12 cellular contexts compared by ENCODE assay signal in the genomic region with DNA sequence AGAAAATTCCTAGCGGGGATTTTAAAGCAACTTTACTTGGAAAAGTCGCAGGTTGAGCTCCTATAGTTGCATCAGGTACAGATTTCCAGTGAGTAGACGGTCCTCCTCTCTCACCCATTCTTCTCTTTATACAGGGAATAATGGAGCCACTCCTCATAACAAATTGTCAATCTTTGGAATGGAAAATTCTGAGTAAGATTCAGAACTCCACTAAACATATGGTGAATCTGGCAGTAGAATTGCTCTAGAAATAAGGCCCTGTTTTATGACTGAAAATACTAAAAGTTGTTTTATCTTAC. TPM values are rescaled to one million over a fixed set of nuclear protein-coding genes. Genes with fewer than 3 reads are reported as not detected.
DNase-seq lines count a peak whose midpoint lies in the region; ATAC-seq, FAIRE-seq and TF ChIP-seq lines count a peak whose summit lies in the region.
"Had no signal": no experiment of that assay in that cellular context is flagged by ENCODE, and none has a peak within 500 bp of the region (broad histone marks: within the 10 kb centered on the region; RNA-seq: fewer than 3 reads in every experiment).

No MANE protein-coding gene starts in this region.

- H2AFZ ChIP-seq in astrocyte (ENCODE audit: low read depth, low read length), result no peak overlapping the region

- H3K9me3 Mint-ChIP-seq in astrocyte (ENCODE audit: unreplicated experiment) (no peaks in the 10 kb centered on the region), naive B cell (no peaks in the 10 kb centered on the region)

- no peak for ATAC-seq in naive B cell (ENCODE audit: low read depth in 2 of 2)
- ATAC-seq: esophagus mucosa had no signal

- H3K36me3 ChIP-seq in BLaER1 (no peaks in the 10 kb centered on the region), HUES6 (ENCODE audit: control insufficient read depth, insufficient read depth, low read length) (no peaks in the 10 kb centered on the region), astrocyte (ENCODE audit: insufficient read depth, low read length) (no peaks in the 10 kb centered on the region), uterus (no peaks in the 10 kb centered on the region)
- H3K36me3 ChIP-seq: thoracic aorta had no signal

- FAIRE-seq in astrocyte (lab: Jason Lieb, UNC), result no peak

- H3K4me1 ChIP-seq in BLaER1, result peaks cover 18% of the 10 kb centered on the region
- peaks cover 17% of the 10 kb centered on the region for H3K4me1 ChIP-seq in HUES6 (ENCODE audit: control insufficient read depth, insufficient read depth, low read length)
- H3K4me1 ChIP-seq in astrocyte (ENCODE audit: insufficient read depth, low read length), result peaks cover 17% of the 10 kb centered on the region
- no peaks in the 10 kb centered on the region for H3K4me1 ChIP-seq in uterus

- peaks cover 8% of the 10 kb centered on the region; the same call in 1 of the 2 replicates for H4K20me1 ChIP-seq in BLaER1
- no peaks in the 10 kb centered on the region for H4K20me1 ChIP-seq in astrocyte (ENCODE audit: insufficient read depth, low read length)

- no peaks in the 10 kb centered on the region for H3K36me3 Mint-ChIP-seq in astrocyte (ENCODE audit: low read depth, unreplicated experiment)
- H3K36me3 Mint-ChIP-seq in naive B cell, result no peaks in the 10 kb centered on the region

- TF ChIP-seq CTCF in astrocyte (IDR thresholded peaks at IDR 0.05; ENCODE audit: insufficient read depth, low read depth, low read length) (no peak), uterus (IDR thresholded peaks at IDR 0.05) (no peak)

- intact Hi-C loops in uterus (cut with DNase I; ENCODE audit: low total_unique reads), result no loop called here

- H3K9ac ChIP-seq in BLaER1 (no peak overlapping the region), HUES6 (ENCODE audit: low read length) (no peak overlapping the region), astrocyte (ENCODE audit: low read length) (peak overlapping the region; percentile 50)

- peak overlapping the region; percentile 86 for H3K4me3 Mint-ChIP-seq in astrocyte (ENCODE audit: unreplicated experiment)
- H3K4me3 Mint-ChIP-seq in naive B cell, result peak overlapping the region; percentile 66 to 95 (median 88)

- H3K9me3 ChIP-seq in BLaER1 (no peaks in the 10 kb centered on the region), HUES6 (ENCODE audit: control insufficient read depth, insufficient read depth, low read depth, low read length) (no peaks in the 10 kb centered on the region), astrocyte (ENCODE audit: insufficient read depth, low read depth, low read length) (no peaks in the 10 kb centered on the region), uterus (no peaks in the 10 kb centered on the region)
- H3K9me3 ChIP-seq: thoracic aorta had no signal

- H3K4me1 Mint-ChIP-seq in astrocyte (ENCODE audit: low read depth, unreplicated experiment), result peaks cover 17% of the 10 kb centered on the region
- peaks cover 16 to 21% (median 17%) of the 10 kb centered on the region in 3 donors for H3K4me1 Mint-ChIP-seq in naive B cell

- H3K4me3 ChIP-seq in BLaER1, result no peak overlapping the region
- peak overlapping the region; percentile 89; the same call in 1 of the 2 replicates for H3K4me3 ChIP-seq in HUES6 (ENCODE audit: low read depth, low read length)
- peak overlapping the region; percentile 78 for H3K4me3 ChIP-seq in astrocyte (ENCODE audit: insufficient read depth, low read depth, low read length)
- H3K4me3 ChIP-seq in uterus, result no peak overlapping the region

- no peaks in the 10 kb centered on the region for H3K27me3 Mint-ChIP-seq in astrocyte (ENCODE audit: low read depth, unreplicated experiment)
- H3K27me3 Mint-ChIP-seq in naive B cell, result peaks cover 34 to 49% (median 46%) of the 10 kb centered on the region in 3 donors

- no peak for TF ChIP-seq POLR2A in uterus (IDR thresholded peaks at IDR 0.05)

- peaks cover 43% of the 10 kb centered on the region for H3K27me3 ChIP-seq in BLaER1
- H3K27me3 ChIP-seq in HUES6 (ENCODE audit: control insufficient read depth, insufficient read depth, low read length), result peaks cover 28% of the 10 kb centered on the region
- no peaks in the 10 kb centered on the region for H3K27me3 ChIP-seq in astrocyte (ENCODE audit: insufficient read depth, low read length)
- peaks cover 0 to 5% of the 10 kb centered on the region in 2 donors for H3K27me3 ChIP-seq in uterus

- peaks cover 24% of the 10 kb centered on the region for H3K79me2 ChIP-seq in astrocyte (ENCODE audit: insufficient read depth, low read length)

- H3K27ac Mint-ChIP-seq in astrocyte (ENCODE audit: unreplicated experiment) (no peak overlapping the region), naive B cell (no peak overlapping the region)

- no peak overlapping the region for H3K27ac ChIP-seq in BLaER1
- H3K27ac ChIP-seq in HUES6 (ENCODE audit: low read depth, low read length), result no peak overlapping the region
- H3K27ac ChIP-seq in astrocyte (ENCODE audit: low read depth, low read length), result no peak overlapping the region
- no peak overlapping the region for H3K27ac ChIP-seq in uterus
- H3K27ac ChIP-seq: thoracic aorta had no signal

- H3K4me2 ChIP-seq in BLaER1 (peak overlapping the region; percentile 99; the same call in 1 of the 2 replicates), astrocyte (ENCODE audit: low read length) (peak overlapping the region; percentile 96)

- DNase-seq in astrocyte (ENCODE audit: low read depth), result no peak
- DNase-seq in naive B cell, result no peak
- no peak for DNase-seq in KG1 (lab: John Stamatoyannopoulos, UW)
- DNase-seq in uterus, result no peak
- DNase-seq in anterior cingulate cortex (lab: John Stamatoyannopoulos, UW), result no peak
- no peak for DNase-seq in NCI-H2081 (lab: John Stamatoyannopoulos, UW)
- DNase-seq: NCI-H510A; stimulated activated CD4-positive, alpha-beta T cell treated with anti-CD3 and anti-CD28 coated beads, Interleukin-2, amount 100 ng/mL, for 48 hours had no signal

RNA-seq across cellular contexts. Expression of gene NTNG1, which starts 1.5 kb away (rescaled TPM):
- total RNA-seq in astrocyte (6.7 and 8.1 TPM in 2 replicates), uterus (10 to 100 TPM in 1 of 4 donors, 1 to 10 TPM in 1, not detected in 2; 1.2 to 11.9 TPM)
- polyA plus RNA-seq in naive B cell (ENCODE audit: low read depth in 6 of 6), result 1 to 10 TPM in 3 of 6 donors, under 1 TPM in 2, not detected in 1; 0.52 to 2.2 (median 1.1) TPM

Comparison
In these comparisons a context has a peak if more than half of its experiments do, and no peak if none do; other contexts are left out.
1. H3K4me3 ChIP-seq: peak in HUES6 (single experiment) and astrocyte (single experiment); none in BLaER1 (single experiment) and uterus (0 of 2).